Comparison of ENCODE assay signal across 1 cellular context in genomic region chr10:69325637-69326523, GRCh38.
TF ChIP-seq lines count a peak whose summit lies in the region.
"Not testable (repeated sequence)": the region's sequence is repeated elsewhere in the genome, so short reads cannot be mapped to it uniquely, and the experiment has no call there.

No MANE protein-coding gene starts in this region.

TF ChIP-seq in K562, 482 proteins besides CTCF, POLR2A, EP300 and RAD21:
- TF ChIP-seq ZNF740 (CRISPR knock-in tag; IDR thresholded peaks at IDR 0.05), result not testable (repeated sequence)
- TF ChIP-seq ZNF740 (tag; IDR thresholded peaks at IDR 0.05), result 0 out of 4 replicates have a peak, but pooled peaks of 1 of the 2 experiments have one; percentile 16
- peak in 1 of 2 experiments; percentile 68; a peak in 2 of 4 replicates for TF ChIP-seq MLLT1 (IDR thresholded peaks at IDR 0.05)
TF ChIP-seq in K562: peak in this region for 2; not testable (repeated sequence) for 480.
